In genomic region chr6:26270903-26271639, GRCh38 we compare ENCODE assay signal across 8 cellular contexts.
DNase-seq lines count a peak whose midpoint lies in the region; ATAC-seq and TF ChIP-seq lines count a peak whose summit lies in the region.

No MANE protein-coding gene starts in this region.

- ATAC-seq in GM19025 (IDR thresholded peaks at IDR 0.05; ENCODE audit: low read depth, unreplicated experiment) = peak; percentile 20
- peak; percentile 24 for ATAC-seq in HG03565 (IDR thresholded peaks at IDR 0.05; ENCODE audit: unreplicated experiment)
- ATAC-seq in foreskin keratinocyte = peak; percentile 30

- H3K27ac ChIP-seq in foreskin keratinocyte (peak overlapping the region; percentile 52), tibial nerve (peak overlapping the region in 3 of 4 donors; percentile 89)

- DNase-seq in AG09319 (ENCODE audit: extremely low read depth, low read depth) (peak; percentile 63), SHP77 (lab: John Stamatoyannopoulos, UW) (peak; percentile 92 to 95), activated gamma-delta T cell treated with Interleukin-2 at 50 U/mL for 16 hours (peak; percentile 82), foreskin keratinocyte (peak; percentile 78 to 91), occipital lobe (lab: John Stamatoyannopoulos, UW) (peak; percentile 27), tibial nerve (ENCODE audit: low spot score in 2 of 2) (peak in 1 of 2 donors; percentile 92)

- H3K4me1 ChIP-seq in foreskin keratinocyte (no peaks in the 10 kb centered on the region), tibial nerve (peaks cover 0 to 29% (median 3%) of the 10 kb centered on the region in 4 donors)

- WGBS in tibial nerve, 2 donors = 4 to 5% methylated on average over 46 to 47 of the region's 47 CpGs

- TF ChIP-seq POLR2A in tibial nerve (IDR thresholded peaks at IDR 0.05) = no peak

- H3K36me3 ChIP-seq in tibial nerve = no peaks in the 10 kb centered on the region

- no peaks in the 10 kb centered on the region for H3K27me3 ChIP-seq in foreskin keratinocyte
- peaks cover 0 to 73% of the 10 kb centered on the region in 2 donors for H3K27me3 ChIP-seq in tibial nerve

- no peaks in the 10 kb centered on the region for H3K9me3 ChIP-seq in tibial nerve

- peak overlapping the region; percentile 24 to 61 (median 49) for H3K4me3 ChIP-seq in tibial nerve

- TF ChIP-seq EP300 in tibial nerve (IDR thresholded peaks at IDR 0.05) = no peak

- TF ChIP-seq CTCF in AG09319 (IDR thresholded peaks at IDR 0.05; ENCODE audit: low read depth, low read length) (no peak), foreskin keratinocyte (conservative IDR thresholded peaks at IDR 0.05) (peak; percentile 0), tibial nerve (IDR thresholded peaks at IDR 0.05) (no peak)
